In the genomic region with DNA sequence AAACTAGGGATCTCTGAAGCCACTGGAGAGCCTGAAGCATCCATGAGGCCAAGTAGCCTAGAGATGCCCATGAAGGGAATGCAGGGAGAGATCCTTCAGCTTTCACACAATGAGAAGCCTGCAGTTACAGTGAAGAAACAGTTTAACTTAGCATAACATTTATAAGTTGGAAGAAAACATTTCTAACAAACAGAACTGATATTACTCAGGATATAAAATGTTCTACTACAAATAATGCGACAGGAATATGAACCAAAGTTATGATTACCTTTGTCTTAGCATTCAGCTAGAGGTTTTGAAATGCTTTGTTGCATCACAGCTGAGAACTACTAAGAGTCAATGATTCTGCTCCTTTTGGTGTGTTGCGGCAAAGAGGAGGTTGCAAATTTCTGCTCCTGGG, we compare ENCODE assay signal across 1 cellular context.
TF ChIP-seq lines count a peak whose summit lies in the region.

No MANE protein-coding gene starts in this region.

TF ChIP-seq in GM23338, 12 proteins besides CTCF, POLR2A, EP300 and RAD21 (continued from another document):
- TF ChIP-seq REST (IDR thresholded peaks at IDR 0.05; ENCODE audit: unreplicated experiment) (no peak), NANOG (IDR thresholded peaks at IDR 0.05; ENCODE audit: borderline replicate concordance) (no peak), STAT1 (IDR thresholded peaks at IDR 0.05; ENCODE audit: unreplicated experiment) (no peak), JUNB (IDR thresholded peaks at IDR 0.05; ENCODE audit: unreplicated experiment) (no peak), ZNF462 (CRISPR knock-in tag; IDR thresholded peaks at IDR 0.05) (no peak), ZNF331 (CRISPR knock-in tag; IDR thresholded peaks at IDR 0.05; ENCODE audit: low read depth) (no peak), POLR2AphosphoS5 (IDR thresholded peaks at IDR 0.05; ENCODE audit: low read depth) (no peak), ZNF114 (CRISPR knock-in tag; IDR thresholded peaks at IDR 0.05) (no peak)
- TF ChIP-seq, protein P1, sequence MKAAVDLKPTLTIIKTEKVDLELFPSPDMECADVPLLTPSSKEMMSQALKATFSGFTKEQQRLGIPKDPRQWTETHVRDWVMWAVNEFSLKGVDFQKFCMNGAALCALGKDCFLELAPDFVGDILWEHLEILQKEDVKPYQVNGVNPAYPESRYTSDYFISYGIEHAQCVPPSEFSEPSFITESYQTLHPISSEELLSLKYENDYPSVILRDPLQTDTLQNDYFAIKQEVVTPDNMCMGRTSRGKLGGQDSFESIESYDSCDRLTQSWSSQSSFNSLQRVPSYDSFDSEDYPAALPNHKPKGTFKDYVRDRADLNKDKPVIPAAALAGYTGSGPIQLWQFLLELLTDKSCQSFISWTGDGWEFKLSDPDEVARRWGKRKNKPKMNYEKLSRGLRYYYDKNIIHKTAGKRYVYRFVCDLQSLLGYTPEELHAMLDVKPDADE (IDR thresholded peaks at IDR 0.05) = no peak
